Comparison of ENCODE assay signal across 20 cellular contexts in the genomic region with DNA sequence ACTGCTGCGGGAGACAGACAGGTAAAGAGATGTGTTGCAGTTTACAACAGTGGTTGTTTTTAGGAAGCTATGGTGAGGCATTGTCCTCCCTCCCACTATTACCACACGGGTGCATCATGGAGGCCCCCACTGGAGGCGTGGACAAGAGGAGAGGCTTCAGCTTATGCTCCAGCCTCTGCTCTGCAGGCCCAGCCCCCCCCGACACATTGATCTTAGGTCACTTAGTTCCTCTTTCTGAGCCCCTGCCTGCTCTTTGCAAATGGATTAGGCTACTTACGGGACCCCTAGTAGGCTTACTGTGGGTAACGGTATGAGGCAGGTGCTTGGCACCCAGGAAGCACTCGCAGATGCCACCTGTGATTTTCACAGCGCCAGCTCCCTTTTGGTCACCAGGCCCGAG.
DNase-seq lines count a peak whose midpoint lies in the region; ATAC-seq and TF ChIP-seq lines count a peak whose summit lies in the region.
"Had no signal": no experiment of that assay in that cellular context is flagged by ENCODE, and none has a peak within 500 bp of the region (broad histone marks: within the 10 kb centered on the region; RNA-seq: fewer than 3 reads in every experiment).

No MANE protein-coding gene starts in this region.

- POLR2A ChIA-PET in GM10248 (lab: Yijun Ruan, JAX): no interaction called here

- CTCF ChIA-PET in GM10248 (lab: Yijun Ruan, JAX): interaction anchor here (1.1 to 3.4 kb wide), 14 partner anchors 8 to 641 kb away, joined by 3 to 20 read pairs (median 4); no protein-coding TSS in a partner anchor

- H3K4me3 Mint-ChIP-seq in stimulated activated memory B cell treated with anti-CD40 and anti-IgM and Interleukin-4, amounts not matched to agents 10 μg/mL and 1 μg/mL and 100 μg/mL, for 72 hours: no peak overlapping the region
- H3K4me3 Mint-ChIP-seq: activated CD4-positive, alpha-beta memory T cell treated with anti-CD3 and anti-CD28 coated beads for 36 hours; activated naive CD8-positive, alpha-beta T cell treated with anti-CD3 and anti-CD28 coated beads, Interleukin-2, amount 50 U/mL, for 24 hours; immature natural killer cell; neural crest cell had no signal

- peaks cover 10% of the 10 kb centered on the region for H3K4me1 Mint-ChIP-seq in stimulated activated memory B cell treated with anti-CD40 and anti-IgM and Interleukin-4, amounts not matched to agents 10 μg/mL and 1 μg/mL and 100 μg/mL, for 72 hours
- H3K4me1 Mint-ChIP-seq: neural crest cell had no signal

- no peak for TF ChIP-seq CTCF in GM10248 (IDR thresholded peaks at IDR 0.05; ENCODE audit: control extremely low read depth, extremely low read depth, low read depth, missing control alignments)

- peak; percentile 55 for ATAC-seq in stimulated activated memory B cell treated with anti-CD40 and anti-IgM and Interleukin-4, amounts not matched to agents 10 μg/mL and 1 μg/mL and 100 μg/mL, for 72 hours
- no peak for ATAC-seq in HG03108 (IDR thresholded peaks at IDR 0.05; ENCODE audit: unreplicated experiment)
- ATAC-seq in GM21786 (IDR thresholded peaks at IDR 0.05; ENCODE audit: unreplicated experiment): no peak
- ATAC-seq: activated naive CD8-positive, alpha-beta T cell treated with anti-CD3 and anti-CD28 coated beads, Interleukin-2, amount 50 U/mL, for 24 hours had no signal

- no peaks in the 10 kb centered on the region for H3K36me3 Mint-ChIP-seq in stimulated activated memory B cell treated with anti-CD40 and anti-IgM and Interleukin-4, amounts not matched to agents 10 μg/mL and 1 μg/mL and 100 μg/mL, for 72 hours
- H3K36me3 Mint-ChIP-seq: activated CD4-positive, alpha-beta memory T cell treated with anti-CD3 and anti-CD28 coated beads for 36 hours; immature natural killer cell had no signal

- DNase-seq in SIG-M5 treated with dmso at 0.1 percent for 504 hours (lab: John Stamatoyannopoulos, UW; ENCODE audit: unreplicated experiment): peak; percentile 12
- DNase-seq in SIG-M5 (lab: John Stamatoyannopoulos, UW): no peak
- DNase-seq in NOMO-1 treated with dmso at 0.1 percent for 144 hours (lab: John Stamatoyannopoulos, UW; ENCODE audit: unreplicated experiment): peak; percentile 79
- DNase-seq in UCSD-AML1 (lab: John Stamatoyannopoulos, UW; ENCODE audit: unreplicated experiment): peak; percentile 44
- no peak for DNase-seq in GM10248 (ENCODE audit: extremely low spot score)
- DNase-seq: activated CD4-positive, alpha-beta memory T cell treated with anti-CD3 and anti-CD28 coated beads for 36 hours; activated CD4-positive, CD25-positive, alpha-beta regulatory T cell treated with anti-CD3 and anti-CD28 coated beads, Interleukin-2, amount 50 U/mL, for 72 hours; activated naive CD8-positive, alpha-beta T cell treated with anti-CD3 and anti-CD28 coated beads, Interleukin-2, amount 50 U/mL, for 24 hours; caudate nucleus; effector memory CD4-positive, alpha-beta T cell; GF-D8; GM23248; immature natural killer cell; left cardiac atrium; NCI-H345; T-helper 9 cell had no signal

- H3K27me3 Mint-ChIP-seq in stimulated activated memory B cell treated with anti-CD40 and anti-IgM and Interleukin-4, amounts not matched to agents 10 μg/mL and 1 μg/mL and 100 μg/mL, for 72 hours: no peaks in the 10 kb centered on the region
- H3K27me3 Mint-ChIP-seq: activated CD4-positive, alpha-beta memory T cell treated with anti-CD3 and anti-CD28 coated beads for 36 hours had no signal

- H3K27ac Mint-ChIP-seq in stimulated activated memory B cell treated with anti-CD40 and anti-IgM and Interleukin-4, amounts not matched to agents 10 μg/mL and 1 μg/mL and 100 μg/mL, for 72 hours: no peak overlapping the region
- H3K27ac Mint-ChIP-seq: activated CD4-positive, alpha-beta memory T cell treated with anti-CD3 and anti-CD28 coated beads for 36 hours; activated naive CD8-positive, alpha-beta T cell treated with anti-CD3 and anti-CD28 coated beads, Interleukin-2, amount 50 U/mL, for 24 hours; immature natural killer cell had no signal

- no peaks in the 10 kb centered on the region for H3K9me3 Mint-ChIP-seq in stimulated activated memory B cell treated with anti-CD40 and anti-IgM and Interleukin-4, amounts not matched to agents 10 μg/mL and 1 μg/mL and 100 μg/mL, for 72 hours
- H3K9me3 Mint-ChIP-seq: activated CD4-positive, alpha-beta memory T cell treated with anti-CD3 and anti-CD28 coated beads for 36 hours; activated naive CD8-positive, alpha-beta T cell treated with anti-CD3 and anti-CD28 coated beads, Interleukin-2, amount 50 U/mL, for 24 hours; immature natural killer cell; neural crest cell had no signal

Comparison
In these comparisons a context has a peak if more than half of its experiments do, and no peak if none do; other contexts are left out.
1. DNase-seq: peak in SIG-M5 treated with dmso at 0.1 percent for 504 hours (single experiment), NOMO-1 treated with dmso at 0.1 percent for 144 hours (single experiment) and UCSD-AML1 (single experiment); none in SIG-M5 (single experiment) and GM10248 (single experiment).